Comparison of ENCODE assay signal across 16 cellular contexts in the genomic region with DNA sequence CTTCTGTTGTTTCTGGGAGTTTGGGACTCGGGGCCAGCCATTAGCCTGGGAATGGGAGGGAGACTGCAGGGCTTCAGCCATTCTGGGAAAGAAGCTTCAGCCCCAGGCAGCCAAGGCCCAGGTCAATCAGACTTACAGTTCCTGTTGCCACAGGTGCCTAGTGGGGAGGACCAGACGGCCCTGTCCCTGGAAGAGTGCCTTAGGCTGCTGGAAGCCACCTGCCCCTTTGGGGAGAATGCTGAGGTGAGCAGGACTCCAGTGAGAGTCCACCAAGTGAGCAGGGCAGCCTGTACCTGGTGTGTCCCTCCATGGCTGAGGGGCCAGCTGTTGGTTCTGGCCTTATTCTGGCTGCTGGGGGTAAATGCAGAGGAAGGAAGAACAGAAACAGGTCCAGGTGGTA. TPM values are rescaled to one million over a fixed set of nuclear protein-coding genes. Genes with fewer than 3 reads are reported as not detected.
DNase-seq lines count a peak whose midpoint lies in the region; ATAC-seq and TF ChIP-seq lines count a peak whose summit lies in the region.
"Had no signal": no experiment of that assay in that cellular context is flagged by ENCODE, and none has a peak within 500 bp of the region (broad histone marks: within the 10 kb centered on the region; RNA-seq: fewer than 3 reads in every experiment).

No MANE protein-coding gene starts in this region.

- H3K4me3 Mint-ChIP-seq in MCF 10A (ENCODE audit: unreplicated experiment) (no peak overlapping the region), chondrocyte (ENCODE audit: unreplicated experiment) (no peak overlapping the region)

- H3K27ac ChIP-seq in mammary epithelial cell (ENCODE audit: insufficient read depth, low read depth, low read length) (no peak overlapping the region), OCI-LY3 (ENCODE audit: low read length) (peak overlapping the region; percentile 84), spleen (peak overlapping the region in 6 of 8 donors; percentile 18 to 97 (median 38))
- H3K27ac ChIP-seq: SJCRH30 had no signal

- no TSS peak for BruUV-seq in MCF 10A (replicated peaks; lab: Mats Ljungman, UMichigan)
- no TSS peak for BruUV-seq in mammary epithelial cell (replicated peaks; lab: Mats Ljungman, UMichigan)

- H3K9me3 Mint-ChIP-seq in MCF 10A (ENCODE audit: unreplicated experiment) (no peaks in the 10 kb centered on the region), chondrocyte (ENCODE audit: low read depth) (no peaks in the 10 kb centered on the region)

- H3K4me1 ChIP-seq in mammary epithelial cell (ENCODE audit: insufficient read depth, low read length) (peaks cover 36% of the 10 kb centered on the region), OCI-LY3 (ENCODE audit: low read length) (peaks cover 49% of the 10 kb centered on the region), spleen (peaks cover 37 to 91% (median 69%) of the 10 kb centered on the region in 6 donors)

- H3K27ac Mint-ChIP-seq in MCF 10A (ENCODE audit: low read depth, unreplicated experiment) (peak overlapping the region; percentile 93), chondrocyte (ENCODE audit: unreplicated experiment) (peak overlapping the region; percentile 100)

- H3K4me2 ChIP-seq in mammary epithelial cell (ENCODE audit: insufficient read depth, low read depth, low read length) (no peak overlapping the region), OCI-LY3 (ENCODE audit: low read length) (peak overlapping the region; percentile 79; the same call in 1 of the 2 replicates)

- no peak overlapping the region for H2AFZ ChIP-seq in mammary epithelial cell (ENCODE audit: low read depth, low read length)
- H2AFZ ChIP-seq in OCI-LY3 (ENCODE audit: low read depth, low read length) = no peak overlapping the region

- H3K27me3 Mint-ChIP-seq in MCF 10A (ENCODE audit: insufficient read depth, unreplicated experiment) (no peaks in the 10 kb centered on the region), chondrocyte (ENCODE audit: low read depth) (no peaks in the 10 kb centered on the region)

- H3K36me3 Mint-ChIP-seq in MCF 10A (ENCODE audit: insufficient read depth, unreplicated experiment) = peaks cover 90% of the 10 kb centered on the region
- peaks cover 47% of the 10 kb centered on the region for H3K36me3 Mint-ChIP-seq in chondrocyte (ENCODE audit: low read depth)

- no peak for ATAC-seq in HG02970 (IDR thresholded peaks at IDR 0.05; ENCODE audit: low FRiP score, unreplicated experiment)

- H3K4me1 Mint-ChIP-seq in MCF 10A (ENCODE audit: insufficient read depth, unreplicated experiment) (peaks cover 51% of the 10 kb centered on the region), chondrocyte (ENCODE audit: low read depth) (peaks cover 80% of the 10 kb centered on the region)

- H4K20me1 ChIP-seq in mammary epithelial cell (ENCODE audit: insufficient read depth, low read length) = no peaks in the 10 kb centered on the region
- peaks cover 23% of the 10 kb centered on the region for H4K20me1 ChIP-seq in OCI-LY3 (ENCODE audit: insufficient read depth, low read length)

- TF ChIP-seq POLR2A in spleen (IDR thresholded peaks at IDR 0.05) = no peak

- intact Hi-C loops in MCF 10A (cut with micrococcal nuclease) (no loop called here), mammary epithelial cell (cut with micrococcal nuclease) (no loop called here), spleen (cut with DNase I; ENCODE audit: low total_unique reads) (no loop called here)

- CTCF ChIA-PET in MCF 10A (lab: Yijun Ruan, JAX) (no interaction called here), mammary epithelial cell (lab: Charles Lee; ENCODE audit: low non-redundant PET) (no interaction called here)

- H3K4me3 ChIP-seq in mammary epithelial cell (replicated peaks in 1 of 3; ENCODE audit: insufficient read depth in 1 of 3, low read depth in 2 of 3, low read length in 3 of 3) (no peak overlapping the region), OCI-LY3 (ENCODE audit: low read length) (no peak overlapping the region), spleen (no peak overlapping the region)
- H3K4me3 ChIP-seq: esophagus muscularis mucosa, HAP-1, SJCRH30 had no signal

- no peak for TF ChIP-seq CTCF in MCF 10A (IDR thresholded peaks at IDR 0.05; ENCODE audit: unreplicated experiment)
- no peak for TF ChIP-seq CTCF in mammary epithelial cell (conservative IDR thresholded peaks at IDR 0.05 in 1 of 2, IDR thresholded peaks at IDR 0.05 in 1 of 2; ENCODE audit: extremely low read depth in 1 of 2, insufficient read depth in 1 of 2, low read depth in 1 of 2, low read length in 2 of 2)
- TF ChIP-seq CTCF in OCI-LY3 (IDR thresholded peaks at IDR 0.05; ENCODE audit: low read depth, low read length) = no peak
- no peak for TF ChIP-seq CTCF in chondrocyte (IDR thresholded peaks at IDR 0.05)
- no peak for TF ChIP-seq CTCF in spleen (IDR thresholded peaks at IDR 0.05 in 8 of 11, conservative IDR thresholded peaks at IDR 0.05 in 3 of 11)

- H3K9ac ChIP-seq in mammary epithelial cell (ENCODE audit: insufficient read depth, low read length) = no peak overlapping the region
- H3K9ac ChIP-seq in OCI-LY3 (ENCODE audit: low read length) = 0 out of 2 replicates have a peak overlapping the region, but pooled peaks have one; percentile 80

- H3K9me3 ChIP-seq in mammary epithelial cell (replicated peaks; ENCODE audit: insufficient read depth, low read length) = no peaks in the 10 kb centered on the region
- no peaks in the 10 kb centered on the region for H3K9me3 ChIP-seq in OCI-LY3 (ENCODE audit: insufficient read depth, low read length)
- H3K9me3 ChIP-seq in spleen = no peaks in the 10 kb centered on the region
- H3K9me3 ChIP-seq: esophagus muscularis mucosa, HAP-1, SJCRH30 had no signal

- dilution Hi-C loops in mammary epithelial cell (cut with HindIII; ENCODE audit: low sequenced_read_pairs) = no loop called here

- WGBS in mammary epithelial cell (ENCODE audit: low coverage, missing lambda C conversion rate) = no CpG with 5 or more reads among the region's 2 CpGs
- 70 to 100% (median 76%) methylated on average over 1 to 2 of the region's 2 CpGs for WGBS in spleen, 5 donors

- H3K79me2 ChIP-seq in mammary epithelial cell (ENCODE audit: insufficient read depth, low read length) (peaks cover 91% of the 10 kb centered on the region), OCI-LY3 (ENCODE audit: low read length) (peaks cover 73% of the 10 kb centered on the region)

- H3K36me3 ChIP-seq in mammary epithelial cell (ENCODE audit: insufficient read depth, low read length) (peaks cover 41% of the 10 kb centered on the region), OCI-LY3 (replicated peaks; ENCODE audit: low read depth, low read length) (peaks cover 72% of the 10 kb centered on the region), spleen (peaks cover 5 to 100% (median 60%) of the 10 kb centered on the region in 6 donors)

- DNase-seq in MCF 10A (ENCODE audit: unreplicated experiment) (no peak), mammary epithelial cell (no peak), chondrocyte (ENCODE audit: low spot score) (no peak), spleen (peak; percentile 55), NCI-H2171 treated with DMSO at 0.1 percent for 48 hours (lab: John Stamatoyannopoulos, UW) (no peak), NCI-H1048 (lab: John Stamatoyannopoulos, UW) (no peak)
- DNase-seq: AML-193; central memory CD4-positive, alpha-beta T cell; hypothalamus; NCI-H1417; NCI-H526 treated with DMSO at 0.1 percent for 48 hours; SJCRH30 had no signal

- POLR2A ChIA-PET in MCF 10A (lab: Yijun Ruan, JAX) = interaction anchor here (1.2 to 17.1 kb wide), 4 partner anchors 8 to 17 kb away, joined by 4 to 353 read pairs (median 8); a partner anchor contains a TSS

- in situ Hi-C loops in mammary epithelial cell (cut with MboI; ENCODE audit: low sequenced_read_pairs in 2 of 2) = no loop called here

- H3K27me3 ChIP-seq in mammary epithelial cell (ENCODE audit: insufficient read depth, low read length) (no peaks in the 10 kb centered on the region), OCI-LY3 (ENCODE audit: low read depth, low read length) (no peaks in the 10 kb centered on the region), spleen (replicated peaks in 1 of 7) (no peaks in the 10 kb centered on the region)
- H3K27me3 ChIP-seq: esophagus muscularis mucosa, SJCRH30 had no signal

RNA-seq across cellular contexts. Expression of a gene that starts 8.7 kb away (rescaled TPM):
- total RNA-seq in MCF 10A (2022) = 235 and 315 TPM in 2 replicates
- 100 to 1,000 TPM; 283 to 291 TPM for total RNA-seq in mammary epithelial cell
- polyA plus RNA-seq in mammary epithelial cell = 138 TPM
- polyA minus RNA-seq in mammary epithelial cell = 315 TPM
- total RNA-seq in chondrocyte = 290 to 445 TPM (median 444 TPM) in 3 replicates
- total RNA-seq in spleen = 100 to 1,000 TPM; 111 to 242 (median 142) TPM
- polyA plus RNA-seq in spleen = 10 to 100 TPM; 21.2 to 59.5 (median 25.7) TPM

RNA-seq across cellular contexts. Expression of a gene that starts 19.3 kb away (rescaled TPM):
- total RNA-seq in MCF 10A (2022) (2.5 TPM in 1 of 2 replicates, not detected in the other), mammary epithelial cell (10 to 100 TPM; 11.2 to 46.2 TPM), chondrocyte (157 to 228 TPM (median 219 TPM) in 3 replicates), spleen (10 to 100 TPM in 3 of 7 donors, 1 to 10 TPM in 4; 6.0 to 15.0 (median 9.0) TPM)
- polyA plus RNA-seq in mammary epithelial cell (15.6 TPM), spleen (1 to 10 TPM; 7.3 to 9.6 (median 8.5) TPM)
- polyA minus RNA-seq in mammary epithelial cell = 14.1 TPM

RNA-seq across cellular contexts. Expression of a gene that starts 44.4 kb away (rescaled TPM):
- total RNA-seq in MCF 10A (2022) (77.3 and 81.2 TPM in 2 replicates), mammary epithelial cell (10 to 100 TPM; 35.0 to 69.2 TPM), chondrocyte (73.6 to 78.2 TPM (median 74.9 TPM) in 3 replicates), spleen (10 to 100 TPM; 21.6 to 36.2 (median 29.8) TPM)
- polyA plus RNA-seq in mammary epithelial cell (31.1 TPM), spleen (10 to 100 TPM; 19.6 to 29.8 (median 27.4) TPM)
- 27.7 TPM for polyA minus RNA-seq in mammary epithelial cell

RNA-seq across cellular contexts. Expression of a gene that starts 50.7 kb away (rescaled TPM):
- total RNA-seq in MCF 10A (2022) (21.7 and 24.2 TPM in 2 replicates), mammary epithelial cell (10 to 100 TPM; 20.2 to 25.8 TPM), chondrocyte (22.3 to 24.7 TPM (median 22.5 TPM) in 3 replicates), spleen (10 to 100 TPM; 31.8 to 45.4 (median 39.2) TPM)
- polyA plus RNA-seq in mammary epithelial cell (16.8 TPM), spleen (10 to 100 TPM; 17.6 to 27.3 (median 26.3) TPM)
- polyA minus RNA-seq in mammary epithelial cell = 28.8 TPM
